ENCODE assay signal across 1 cellular context in the genomic region with DNA sequence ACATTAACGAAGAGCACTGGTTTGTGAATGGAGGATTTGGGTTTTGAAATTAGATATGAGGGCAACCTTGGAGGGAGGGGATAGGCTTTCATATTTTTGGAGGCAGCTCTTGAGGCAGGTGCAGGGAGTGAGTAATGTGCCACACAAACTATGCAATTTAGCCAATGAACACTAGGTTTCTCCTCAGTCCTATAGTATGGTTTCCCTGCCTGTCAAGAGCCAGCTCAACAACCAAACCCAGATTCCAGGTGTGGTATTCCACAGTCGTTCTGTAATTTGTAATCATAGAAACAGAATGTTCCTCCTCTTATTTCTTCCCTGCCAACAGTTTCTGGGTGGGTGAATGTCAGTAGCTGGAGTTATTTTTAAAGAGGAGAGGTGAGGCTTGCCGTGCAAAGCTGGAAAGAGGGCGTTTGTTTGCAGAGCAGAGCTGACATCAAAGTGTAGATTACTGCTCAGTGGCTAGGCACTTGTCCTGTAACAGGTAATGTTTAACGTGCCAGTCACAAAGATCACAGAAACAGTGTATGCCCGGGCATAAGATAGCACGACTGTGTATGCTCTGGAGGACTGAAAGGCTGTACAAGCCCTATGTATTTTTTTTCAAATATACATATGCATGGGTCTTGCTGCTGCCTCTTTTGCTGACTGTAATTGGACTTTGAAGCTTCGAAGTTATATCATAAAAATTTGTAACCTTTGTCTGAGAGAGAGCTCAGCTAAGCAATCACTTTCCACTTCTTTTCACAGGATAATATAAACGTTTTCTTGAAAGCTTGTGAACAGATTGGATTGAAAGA.
TF ChIP-seq lines count a peak whose summit lies in the region.

No MANE protein-coding gene starts in this region.

TF ChIP-seq in IMR-90, 13 proteins besides CTCF, POLR2A, EP300 and RAD21 (continued from another document):
- no peak for TF ChIP-seq ELK1 (IDR thresholded peaks at IDR 0.05; ENCODE audit: borderline replicate concordance, low read depth, low read length)
- no peak for TF ChIP-seq CHD1 (IDR thresholded peaks at IDR 0.05; ENCODE audit: low read depth, low read length)
- TF ChIP-seq, protein P1, sequence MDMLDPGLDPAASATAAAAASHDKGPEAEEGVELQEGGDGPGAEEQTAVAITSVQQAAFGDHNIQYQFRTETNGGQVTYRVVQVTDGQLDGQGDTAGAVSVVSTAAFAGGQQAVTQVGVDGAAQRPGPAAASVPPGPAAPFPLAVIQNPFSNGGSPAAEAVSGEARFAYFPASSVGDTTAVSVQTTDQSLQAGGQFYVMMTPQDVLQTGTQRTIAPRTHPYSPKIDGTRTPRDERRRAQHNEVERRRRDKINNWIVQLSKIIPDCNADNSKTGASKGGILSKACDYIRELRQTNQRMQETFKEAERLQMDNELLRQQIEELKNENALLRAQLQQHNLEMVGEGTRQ (IDR thresholded peaks at IDR 0.05; ENCODE audit: low read depth, low read length): no peak
